28 cellular contexts compared by ENCODE assay signal in genomic region chr4:24656906-24657305, GRCh38.
DNase-seq lines count a peak whose midpoint lies in the region; ATAC-seq, FAIRE-seq and TF ChIP-seq lines count a peak whose summit lies in the region.
"Had no signal": no experiment of that assay in that cellular context is flagged by ENCODE, and none has a peak within 500 bp of the region (broad histone marks: within the 10 kb centered on the region; RNA-seq: fewer than 3 reads in every experiment).

No MANE protein-coding gene starts in this region.

- no peaks in the 10 kb centered on the region for H3K23me2 ChIP-seq in H1 (ENCODE audit: low read depth, low read length)

- FAIRE-seq in H1 (lab: Jason Lieb, UNC), result no peak
- FAIRE-seq: A204.1, GM12892, HTR-8/SVneo had no signal

- H2AK5ac ChIP-seq in H1 (ENCODE audit: low read depth, low read length), result no peak overlapping the region
- no peak overlapping the region for H2AK5ac ChIP-seq in trophoblast cell (ENCODE audit: low read length)

- CTCF ChIA-PET in PC-9 (lab: Charles Lee) (no interaction called here), H1 (lab: Charles Lee; ENCODE audit: partially characterized antibody) (interaction anchor here (1.0 to 1.1 kb wide), 2 partner anchors 32 to 33 kb away, joined by 3 to 5 read pairs; no protein-coding TSS in a partner anchor)

- H3K4me3 ChIP-seq in PC-9 (no peak overlapping the region), H1 (ENCODE audit: extremely low read depth in 1 of 4, insufficient read depth in 2 of 4, low read depth in 3 of 4, low read length in 4 of 4) (no peak overlapping the region), trophoblast cell (ENCODE audit: low read depth, low read length) (no peak overlapping the region)
- H3K4me3 ChIP-seq: Peyer's patch, SK-N-MC had no signal

- H3K4me2 ChIP-seq in PC-9 (no peak overlapping the region), H1 (ENCODE audit: insufficient read depth in 1 of 2, low read depth in 2 of 2, low read length in 2 of 2) (no peak overlapping the region), trophoblast cell (ENCODE audit: low read length) (no peak overlapping the region)

- peak overlapping the region; percentile 89; the same call in 1 of the 2 replicates for H3K27ac ChIP-seq in PC-9
- no peak overlapping the region for H3K27ac ChIP-seq in H1 (ENCODE audit: low read depth, low read length)
- no peak overlapping the region for H3K27ac ChIP-seq in trophoblast cell (ENCODE audit: low read depth, low read length)
- H3K27ac ChIP-seq: Peyer's patch, SK-N-MC had no signal

- no peak overlapping the region for H3K18ac ChIP-seq in H1 (ENCODE audit: extremely low read depth, low read length)
- no peak overlapping the region for H3K18ac ChIP-seq in trophoblast cell (ENCODE audit: low read length)

- WGBS in H1 (ENCODE audit: extremely low coverage in 1 of 2, insufficient coverage in 1 of 2, insufficient read length in 1 of 2, insufficient replicate concordance in 2 of 2, low coverage in 1 of 2, low lambda C conversion rate in 2 of 2, missing lambda C conversion rate in 1 of 2), 2 experiments, result 93% methylated on average over 5 of the region's 5 CpGs; no CpG with 5 or more reads in 1 of the 2 experiments
- WGBS in trophoblast cell (ENCODE audit: extremely low coverage, insufficient coverage, insufficient read length), result no CpG with 5 or more reads among the region's 5 CpGs

- no peaks in the 10 kb centered on the region for H3K36me3 ChIP-seq in PC-9 (ENCODE audit: low read depth)
- no peaks in the 10 kb centered on the region for H3K36me3 ChIP-seq in H1 (ENCODE audit: control insufficient read depth in 2 of 4, insufficient read depth in 4 of 4, low read length in 3 of 4)
- no peaks in the 10 kb centered on the region for H3K36me3 ChIP-seq in trophoblast cell (ENCODE audit: control insufficient read depth in 1 of 2, insufficient read depth in 2 of 2, low read length in 2 of 2)
- H3K36me3 ChIP-seq: Peyer's patch had no signal

- H3K79me1 ChIP-seq in H1 (ENCODE audit: low read depth, low read length) (no peaks in the 10 kb centered on the region), trophoblast cell (ENCODE audit: low read length) (no peaks in the 10 kb centered on the region)

- no peak overlapping the region for H2BK15ac ChIP-seq in H1 (ENCODE audit: low read length)

- H4K12ac ChIP-seq in trophoblast cell (ENCODE audit: low read depth, low read length), result no peak overlapping the region

- H4K20me1 ChIP-seq in PC-9 (ENCODE audit: insufficient read depth), result no peaks in the 10 kb centered on the region
- no peaks in the 10 kb centered on the region for H4K20me1 ChIP-seq in H1 (replicated peaks in 1 of 2; ENCODE audit: control insufficient read depth in 1 of 2, insufficient read depth in 2 of 2, low read length in 2 of 2)

- no peak overlapping the region for H3K56ac ChIP-seq in H1 (replicated peaks; ENCODE audit: insufficient read length, low read depth, low read length)

- TF ChIP-seq EP300 in H1 (IDR thresholded peaks at IDR 0.05; ENCODE audit: borderline replicate concordance in 1 of 2, low read depth in 2 of 2, low read length in 2 of 2), result no peak

- TF ChIP-seq POLR2A in H1 (IDR thresholded peaks at IDR 0.05; ENCODE audit: control extremely low read depth in 1 of 2, low read depth in 2 of 2, low read length in 2 of 2), result no peak

- H3K9ac ChIP-seq in H1 (replicated peaks in 1 of 4; ENCODE audit: extremely low read depth in 1 of 4, low read depth in 3 of 4, low read length in 3 of 4) (no peak overlapping the region), trophoblast cell (ENCODE audit: low read length) (no peak overlapping the region)

- H2BK5ac ChIP-seq in H1 (ENCODE audit: low read depth, low read length) (no peak overlapping the region), trophoblast cell (ENCODE audit: low read depth, low read length, poor library complexity) (no peak overlapping the region)

- ATAC-seq in GM18511 (IDR thresholded peaks at IDR 0.05; ENCODE audit: unreplicated experiment), result no peak

- no peak overlapping the region for H4K91ac ChIP-seq in H1 (replicated peaks; ENCODE audit: insufficient read length, low read length)
- no peak overlapping the region for H4K91ac ChIP-seq in trophoblast cell (ENCODE audit: low read depth, low read length)

- H3F3A ChIP-seq in PC-9 (ENCODE audit: insufficient read depth, low read depth), result peaks cover 27% of the 10 kb centered on the region

- BruUV-seq in PC-9 (replicated peaks; lab: Mats Ljungman, UMichigan), result no TSS peak

- no peak for TF ChIP-seq CTCF in PC-9 (conservative IDR thresholded peaks at IDR 0.05)
- no peak for TF ChIP-seq CTCF in H1 (IDR thresholded peaks at IDR 0.05; ENCODE audit: control extremely low read depth in 1 of 3, insufficient read depth in 1 of 3, low read depth in 1 of 3, low read length in 3 of 3)

- H2BK12ac ChIP-seq in H1 (ENCODE audit: low read depth, low read length), result peak overlapping the region; percentile 87; the same call in 1 of the 2 replicates
- no peak overlapping the region for H2BK12ac ChIP-seq in trophoblast cell (ENCODE audit: low read length)

- H3K79me2 ChIP-seq in PC-9 (ENCODE audit: low read depth) (no peaks in the 10 kb centered on the region), H1 (ENCODE audit: control insufficient read depth in 1 of 2, insufficient read depth in 2 of 2, low read length in 2 of 2) (no peaks in the 10 kb centered on the region), trophoblast cell (ENCODE audit: control insufficient read depth, insufficient read depth, low read length, poor library complexity) (no peaks in the 10 kb centered on the region)

- H4K5ac ChIP-seq in H1 (ENCODE audit: insufficient read length, low read depth, low read length), result no peak overlapping the region

- H2BK20ac ChIP-seq in H1 (ENCODE audit: low read length), result peak overlapping the region; percentile 94

- H3K23ac ChIP-seq in H1 (ENCODE audit: insufficient read length) (no peak overlapping the region), trophoblast cell (ENCODE audit: low read length) (no peak overlapping the region)

- no peaks in the 10 kb centered on the region for H3K9me3 ChIP-seq in PC-9 (ENCODE audit: insufficient read depth, low read depth)
- H3K9me3 ChIP-seq in H1 (ENCODE audit: insufficient read depth in 2 of 2, low read depth in 1 of 2, low read length in 1 of 2), result no peaks in the 10 kb centered on the region
- H3K9me3 ChIP-seq in trophoblast cell (ENCODE audit: insufficient read depth, low read depth, low read length), result no peaks in the 10 kb centered on the region
- H3K9me3 ChIP-seq: Peyer's patch had no signal

- H3K14ac ChIP-seq in H1 (ENCODE audit: insufficient read length) (no peak overlapping the region), trophoblast cell (ENCODE audit: low read length) (no peak overlapping the region)

- peaks cover 48% of the 10 kb centered on the region for H3K4me1 ChIP-seq in PC-9 (replicated peaks; ENCODE audit: insufficient read depth)
- H3K4me1 ChIP-seq in H1 (replicated peaks in 1 of 4; ENCODE audit: control insufficient read depth in 3 of 4, insufficient read depth in 4 of 4, low read length in 3 of 4), result peaks cover 7 to 36% (median 27%) of the 10 kb centered on the region in 4 experiments
- peaks cover 3% of the 10 kb centered on the region in 2 experiments for H3K4me1 ChIP-seq in trophoblast cell (ENCODE audit: control insufficient read depth in 1 of 2, insufficient read depth in 2 of 2, low read length in 2 of 2)
- H3K4me1 ChIP-seq: Peyer's patch had no signal

- POLR2A ChIA-PET in PC-9 (lab: Charles Lee; ENCODE audit: unreplicated experiment), result no interaction called here
- POLR2A ChIA-PET in H1 (lab: Charles Lee; ENCODE audit: partially characterized antibody), result interaction anchor here (3.3 kb wide), 1 partner anchor 79 kb away, joined by 10 read pairs; no protein-coding TSS in a partner anchor

- H3K27me3 ChIP-seq in PC-9 (ENCODE audit: insufficient read depth, low read depth) (no peaks in the 10 kb centered on the region), H1 (replicated peaks in 1 of 4; ENCODE audit: control insufficient read depth in 3 of 4, extremely low read depth in 1 of 4, insufficient read depth in 3 of 4, low read length in 3 of 4) (no peaks in the 10 kb centered on the region; a peak in 1 of 7 replicates), trophoblast cell (ENCODE audit: insufficient read depth, low read length) (no peaks in the 10 kb centered on the region)
- H3K27me3 ChIP-seq: Peyer's patch had no signal

- H3K9me2 ChIP-seq in PC-9 (ENCODE audit: insufficient read depth), result no peaks in the 10 kb centered on the region

- H4K8ac ChIP-seq in H1 (ENCODE audit: extremely low read depth, insufficient read depth, low read length), result no peak overlapping the region
- H4K8ac ChIP-seq in trophoblast cell (ENCODE audit: low read depth, low read length), result no peak overlapping the region

- no peak for TF ChIP-seq RAD21 in H1 (IDR thresholded peaks at IDR 0.05 in 1 of 2, conservative IDR thresholded peaks at IDR 0.05 in 1 of 2; ENCODE audit: low read depth in 2 of 2, low read length in 2 of 2)

- H2BK120ac ChIP-seq in H1 (replicated peaks; ENCODE audit: low read depth, low read length) (peak overlapping the region; percentile 85), trophoblast cell (ENCODE audit: insufficient read depth, low read length, poor library complexity) (no peak overlapping the region)

- H2AFZ ChIP-seq in PC-9 (no peak overlapping the region), H1 (ENCODE audit: low read length) (no peak overlapping the region), trophoblast cell (ENCODE audit: insufficient read depth, low read length, poor library complexity) (no peak overlapping the region)

- H3K4ac ChIP-seq in H1 (replicated peaks; ENCODE audit: insufficient read length, low read depth, low read length) (no peak overlapping the region), trophoblast cell (ENCODE audit: low read depth, low read length) (no peak overlapping the region)

- peak; percentile 21 for DNase-seq in Caki2 (ENCODE audit: low read depth)
- peak in 1 of 2 experiments; percentile 75 for DNase-seq in PC-9
- no peak for DNase-seq in H1 (ENCODE audit: low read depth in 1 of 2, low spot score in 2 of 2)
- peak; percentile 57 to 85 for DNase-seq in trophoblast cell
- DNase-seq in NCI-H146 treated with DMSO at 0.1 percent for 48 hours (lab: John Stamatoyannopoulos, UW; ENCODE audit: unreplicated experiment), result no peak
- DNase-seq in NCI-H524 treated with DMSO at 0.1 percent for 48 hours (lab: John Stamatoyannopoulos, UW), result no peak
- no peak for DNase-seq in NCI-H524 (lab: John Stamatoyannopoulos, UW)
- DNase-seq: AML-193; C1 segment of cervical spinal cord; CD4-positive, alpha-beta memory T cell; COR-L47; DMS 273 treated with DMSO at 0.1 percent for 48 hours; DMS79 treated with DMSO at 0.1 percent for 48 hours; H7; KBM-7; MV-4-11; NCI-H1105; NCI-H1436 treated with DMSO at 0.1 percent for 48 hours; NCI-H1930; NCI-H446; NCI-H526 treated with DMSO at 0.1 percent for 48 hours; Peyer's patch; SIG-M5 had no signal

- in situ Hi-C loops in Caki2 (cut with HindIII; ENCODE audit: low pct_unique_long_range_greater_than_20kb, low sequenced_read_pairs), result no loop called here

- intact Hi-C loops in PC-9 (cut with micrococcal nuclease; ENCODE audit: unreplicated experiment), result no loop called here

TF ChIP-seq in H1, 55 proteins besides CTCF, POLR2A, EP300 and RAD21 (continues in another document):
- no peak for TF ChIP-seq RFX5 (IDR thresholded peaks at IDR 0.05; ENCODE audit: borderline replicate concordance, low read depth, low read length)
- TF ChIP-seq SP2 (IDR thresholded peaks at IDR 0.05; ENCODE audit: low read length), result no peak
- no peak for TF ChIP-seq SAP30 (IDR thresholded peaks at IDR 0.05; ENCODE audit: insufficient read depth, insufficient replicate concordance, low read length)

Comparison
In these comparisons a context has a peak if more than half of its experiments do, and no peak if none do; other contexts are left out.
1. DNase-seq: peak in Caki2 (single experiment) and trophoblast cell (2 of 2); none in H1 (0 of 2), NCI-H146 treated with DMSO at 0.1 percent for 48 hours (single experiment), NCI-H524 treated with DMSO at 0.1 percent for 48 hours (single experiment) and NCI-H524 (0 of 2).